In genomic region chr2:230866704-230867561, GRCh38 we compare ENCODE assay signal across 8 cellular contexts. TPM values are rescaled to one million over a fixed set of nuclear protein-coding genes. Genes with fewer than 3 reads are reported as not detected.
DNase-seq lines count a peak whose midpoint lies in the region; ATAC-seq and TF ChIP-seq lines count a peak whose summit lies in the region.

No MANE protein-coding gene starts in this region.

- intact Hi-C loops in Calu3 (cut with micrococcal nuclease; ENCODE audit: unreplicated experiment) = no loop called here

- TF ChIP-seq CTCF in Calu3 (IDR thresholded peaks at IDR 0.05; ENCODE audit: unreplicated experiment) (no peak), GM20000 (IDR thresholded peaks at IDR 0.05; ENCODE audit: extremely low read depth, missing control alignments) (no peak)

- no TSS peak for BruUV-seq in Calu3 (replicated peaks; lab: Mats Ljungman, UMichigan)

- no peak overlapping the region for H3K4me2 ChIP-seq in Karpas-422 (ENCODE audit: low read depth, low read length, poor library complexity, severe bottlenecking)

- ATAC-seq in naive B cell (ENCODE audit: low read depth in 2 of 2) = peak; percentile 53 to 69
- no peak for ATAC-seq in HG02981 (IDR thresholded peaks at IDR 0.05; ENCODE audit: unreplicated experiment)

- 30% methylated on average over 14 of the region's 14 CpGs for WGBS in urinary bladder

- H3K4me3 ChIP-seq in Karpas-422 (ENCODE audit: low read length) = no peak overlapping the region
- H3K4me3 ChIP-seq in urinary bladder (ENCODE audit: low read depth, low read length) = no peak overlapping the region

- H3K36me3 Mint-ChIP-seq in Calu3 (ENCODE audit: insufficient read depth, unreplicated experiment) (peaks cover 24% of the 10 kb centered on the region), naive B cell (no peaks in the 10 kb centered on the region)

- H3K27me3 ChIP-seq in Karpas-422 (ENCODE audit: low read length) = no peaks in the 10 kb centered on the region

- no peaks in the 10 kb centered on the region for H3K9me2 ChIP-seq in Karpas-422 (replicated peaks; ENCODE audit: insufficient read depth, low read length)

- CTCF ChIA-PET in Calu3 (lab: Charles Lee) = no interaction called here

- H3K27me3 Mint-ChIP-seq in Calu3 (ENCODE audit: unreplicated experiment) (peaks cover 30% of the 10 kb centered on the region), naive B cell (no peaks in the 10 kb centered on the region)

- H3K4me1 ChIP-seq in Karpas-422 (ENCODE audit: low read length) (peaks cover 27% of the 10 kb centered on the region), urinary bladder (ENCODE audit: insufficient read depth) (no peaks in the 10 kb centered on the region)

- H4K20me1 ChIP-seq in Karpas-422 (ENCODE audit: insufficient read depth, low read depth, low read length) = no peaks in the 10 kb centered on the region

- H3K4me1 Mint-ChIP-seq in Calu3 (ENCODE audit: low read depth, unreplicated experiment) = peaks cover 11% of the 10 kb centered on the region
- peaks cover 62 to 74% (median 64%) of the 10 kb centered on the region in 3 donors for H3K4me1 Mint-ChIP-seq in naive B cell

- H3K36me3 ChIP-seq in Karpas-422 (ENCODE audit: insufficient read depth, low read length) = no peaks in the 10 kb centered on the region
- no peaks in the 10 kb centered on the region for H3K36me3 ChIP-seq in urinary bladder (ENCODE audit: insufficient read depth)

- H3K27ac Mint-ChIP-seq in Calu3 (ENCODE audit: unreplicated experiment) (no peak overlapping the region), naive B cell (peak overlapping the region in 5 of 6 donors; percentile 24 to 93 (median 74))

- H3K4me3 Mint-ChIP-seq in Calu3 (ENCODE audit: low read depth, unreplicated experiment) (no peak overlapping the region), naive B cell (peak overlapping the region; percentile 7 to 93 (median 88))

- no peaks in the 10 kb centered on the region for H3K79me2 ChIP-seq in Karpas-422 (ENCODE audit: low read length)

- H2AFZ ChIP-seq in Karpas-422 (ENCODE audit: low read length) = no peak overlapping the region

- H3K27ac ChIP-seq in Karpas-422 (ENCODE audit: low read length) (no peak overlapping the region), cingulate gyrus (ENCODE audit: low read depth, low read length) (peak overlapping the region; percentile 83), urinary bladder (ENCODE audit: low read depth) (peak overlapping the region; percentile 57)

- no peak overlapping the region for H3K9ac ChIP-seq in Karpas-422 (ENCODE audit: low read length)

- H3K9me3 ChIP-seq in Karpas-422 (ENCODE audit: low read length) = no peaks in the 10 kb centered on the region

- DNase-seq in Calu3 (peak; percentile 24), Karpas-422 (peak; percentile 72), UCSD-AML1 (lab: John Stamatoyannopoulos, UW; ENCODE audit: unreplicated experiment) (peak; percentile 47), naive B cell (peak; percentile 62), GM20000 (ENCODE audit: low spot score) (no peak)

- H3K9me3 Mint-ChIP-seq in Calu3 (ENCODE audit: low read depth, unreplicated experiment) (no peaks in the 10 kb centered on the region), naive B cell (no peaks in the 10 kb centered on the region)

RNA-seq across cellular contexts. Expression of gene ITM2C, which starts 2.2 kb away (rescaled TPM):
- total RNA-seq in Calu3 (2022) (55.0 and 57.1 TPM in 2 replicates), urinary bladder (174 TPM)
- total RNA-seq in Karpas-422 (2014; rRNA removed; shearing (Covaris generic); ENCODE audit: low replicate concordance) = 0.19 TPM in 1 of 2 replicates, not detected in the other
- polyA plus RNA-seq in naive B cell (ENCODE audit: low read depth in 6 of 6) (100 to 1,000 TPM in 3 of 6 donors, 10 to 100 TPM in 3; 48.3 to 120 (median 100) TPM), urinary bladder (230 TPM)

RNA-seq across cellular contexts. Expression of gene GPR55, which starts 58.1 kb away (rescaled TPM):
- not detected in 2 replicates for total RNA-seq in Calu3 (2022)
- total RNA-seq in Karpas-422 (2014; rRNA removed; shearing (Covaris generic); ENCODE audit: low replicate concordance) = 2.9 and 9.5 TPM in 2 replicates
- under 1 TPM in 3 of 6 donors, not detected in 3; 0.12 to 0.56 (median 0.21) TPM for polyA plus RNA-seq in naive B cell (ENCODE audit: low read depth in 6 of 6)
- 0.05 TPM for total RNA-seq in urinary bladder
- 0.22 TPM for polyA plus RNA-seq in urinary bladder

Comparison
In these comparisons a context has a peak if more than half of its experiments do, and no peak if none do; other contexts are left out.
1. RNA of gene ITM2C, which starts 2.2 kb away (total RNA-seq): 174 TPM in urinary bladder (single experiment) and 55.0 to 57.1 TPM in Calu3; 0.19 TPM in Karpas-422; every median in the first group is over 10 times any median in the second.